ENCODE assay signal across 9 cellular contexts in the genomic region with DNA sequence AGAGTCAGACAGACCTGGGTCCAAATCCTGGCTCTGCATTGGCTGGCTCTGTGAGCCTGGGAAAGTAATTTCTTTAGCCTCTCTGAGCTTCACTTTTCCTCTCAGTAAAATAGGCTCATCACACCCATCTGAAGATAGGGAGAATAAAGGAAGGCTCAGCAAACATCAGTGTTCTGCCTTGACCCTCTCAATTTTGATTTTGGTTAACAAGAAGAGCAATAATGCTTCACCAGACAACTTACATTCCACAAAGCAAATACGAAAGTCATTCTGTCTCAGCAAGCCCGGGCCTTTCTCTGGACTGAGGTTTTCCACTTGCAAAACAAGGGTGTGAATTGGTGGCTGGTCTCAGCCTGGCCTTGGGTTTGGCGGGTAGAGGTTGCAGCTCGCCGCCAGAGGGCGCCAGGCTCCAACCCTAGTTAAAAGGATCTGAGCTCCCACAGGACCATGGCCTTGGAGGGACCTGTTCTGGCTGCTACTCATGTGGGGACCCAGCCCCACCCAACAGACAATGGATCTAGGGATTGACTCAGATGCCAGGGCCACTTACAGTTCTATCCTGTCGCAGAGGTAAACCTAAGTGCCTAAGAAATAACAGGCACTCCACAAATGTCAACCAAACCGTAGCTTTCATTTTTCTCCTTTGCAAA. TPM values are rescaled to one million over a fixed set of nuclear protein-coding genes. Genes with fewer than 3 reads are reported as not detected.
DNase-seq lines count a peak whose midpoint lies in the region; ATAC-seq and TF ChIP-seq lines count a peak whose summit lies in the region.
"Had no signal": no experiment of that assay in that cellular context is flagged by ENCODE, and none has a peak within 500 bp of the region (broad histone marks: within the 10 kb centered on the region; RNA-seq: fewer than 3 reads in every experiment).

No MANE protein-coding gene starts in this region.

- BruUV-seq in Panc1 (replicated peaks; lab: Mats Ljungman, UMichigan), result no TSS peak

- H3K36me3 ChIP-seq in Panc1 (ENCODE audit: control insufficient read depth, insufficient read depth, low read length), result no peaks in the 10 kb centered on the region
- H3K36me3 ChIP-seq in esophagus squamous epithelium, result no peaks in the 10 kb centered on the region

- POLR2A ChIA-PET in Panc1 (lab: Charles Lee), result no interaction called here

- H3K27ac ChIP-seq in Panc1 (ENCODE audit: low read length) (no peak overlapping the region), esophagus squamous epithelium (no peak overlapping the region)

- no peaks in the 10 kb centered on the region for H3K27me3 ChIP-seq in Panc1 (ENCODE audit: control insufficient read depth, insufficient read depth, low read length)
- peaks cover 0 to 38% (median under 1%) of the 10 kb centered on the region in 4 donors for H3K27me3 ChIP-seq in esophagus squamous epithelium

- peaks cover 0 to 6% of the 10 kb centered on the region in 2 donors for H3K27me3 Mint-ChIP-seq in natural killer cell (ENCODE audit: low read depth in 2 of 2)
- peaks cover 48% of the 10 kb centered on the region for H3K27me3 Mint-ChIP-seq in stimulated activated memory B cell treated with anti-CD40 and anti-IgM and Interleukin-4, amounts not matched to agents 10 μg/mL and 1 μg/mL and 100 μg/mL, for 72 hours

- ATAC-seq in Panc1, result peak; percentile 94
- peak; percentile 73 to 92 (median 89) for ATAC-seq in natural killer cell
- peak; percentile 84 for ATAC-seq in stimulated activated memory B cell treated with anti-CD40 and anti-IgM and Interleukin-4, amounts not matched to agents 10 μg/mL and 1 μg/mL and 100 μg/mL, for 72 hours
- ATAC-seq in GM18909 (IDR thresholded peaks at IDR 0.05; ENCODE audit: poor library complexity, unreplicated experiment), result no peak

- H3K9me3 Mint-ChIP-seq in natural killer cell, result no peaks in the 10 kb centered on the region
- no peaks in the 10 kb centered on the region for H3K9me3 Mint-ChIP-seq in stimulated activated memory B cell treated with anti-CD40 and anti-IgM and Interleukin-4, amounts not matched to agents 10 μg/mL and 1 μg/mL and 100 μg/mL, for 72 hours

- no peak overlapping the region for H3K4me3 Mint-ChIP-seq in natural killer cell
- H3K4me3 Mint-ChIP-seq in stimulated activated memory B cell treated with anti-CD40 and anti-IgM and Interleukin-4, amounts not matched to agents 10 μg/mL and 1 μg/mL and 100 μg/mL, for 72 hours, result no peak overlapping the region

- 15 to 27% methylated on average over 4 to 5 of the region's 8 CpGs for WGBS in esophagus squamous epithelium, 2 donors

- H3K36me3 Mint-ChIP-seq in natural killer cell, result no peaks in the 10 kb centered on the region
- no peaks in the 10 kb centered on the region for H3K36me3 Mint-ChIP-seq in stimulated activated memory B cell treated with anti-CD40 and anti-IgM and Interleukin-4, amounts not matched to agents 10 μg/mL and 1 μg/mL and 100 μg/mL, for 72 hours

- H3K9me3 ChIP-seq in Panc1 (ENCODE audit: control insufficient read depth, insufficient read depth, low read depth, low read length) (no peaks in the 10 kb centered on the region), esophagus squamous epithelium (no peaks in the 10 kb centered on the region)

- no peak overlapping the region for H3K27ac Mint-ChIP-seq in natural killer cell
- no peak overlapping the region for H3K27ac Mint-ChIP-seq in stimulated activated memory B cell treated with anti-CD40 and anti-IgM and Interleukin-4, amounts not matched to agents 10 μg/mL and 1 μg/mL and 100 μg/mL, for 72 hours

- in situ Hi-C loops in Panc1 (cut with HindIII; ENCODE audit: low pct_unique_long_range_greater_than_20kb, low sequenced_read_pairs), result no loop called here

- peaks cover 0 to 4% of the 10 kb centered on the region in 2 donors for H3K4me1 Mint-ChIP-seq in natural killer cell
- H3K4me1 Mint-ChIP-seq in stimulated activated memory B cell treated with anti-CD40 and anti-IgM and Interleukin-4, amounts not matched to agents 10 μg/mL and 1 μg/mL and 100 μg/mL, for 72 hours, result peaks cover 5% of the 10 kb centered on the region

- DNase-seq in EH (ENCODE audit: low read depth) (peak; percentile 75), Panc1 (ENCODE audit: low read depth, low spot score) (peak; percentile 50), esophagus squamous epithelium (lab: John Stamatoyannopoulos, UW) (peak; percentile 10), natural killer cell (peak; percentile 71)
- DNase-seq in Jurkat, Clone E6-1 (ENCODE audit: low read depth, low spot score), result peak; percentile 62
- peak; percentile 81 for DNase-seq in activated T-cell treated with anti-CD3 and anti-CD28 coated beads, Interleukin-2, amount 50 U/mL, for 1 hour

- TF ChIP-seq CTCF in Panc1 (IDR thresholded peaks at IDR 0.05) (peak; percentile 87), esophagus squamous epithelium (IDR thresholded peaks at IDR 0.05) (peak; percentile 78 to 93 (median 90)), natural killer cell (IDR thresholded peaks at IDR 0.05) (peak; percentile 96)

- intact Hi-C loops in Panc1 (cut with micrococcal nuclease; ENCODE audit: unreplicated experiment), result loop anchor here (2.0 kb wide), 1 partner anchor 51 kb away; no protein-coding TSS in a partner anchor
- intact Hi-C loops in esophagus squamous epithelium (cut with DNase I), result loop anchor here (10.0 kb wide), 1 partner anchor 51 kb away; no protein-coding TSS in a partner anchor
- intact Hi-C loops in natural killer cell (cut with micrococcal nuclease), result loop anchor here (1.0 to 5.0 kb wide), 3 partner anchors 51 to 223 kb away; no protein-coding TSS in a partner anchor

- no peaks in the 10 kb centered on the region for H3K4me1 ChIP-seq in Panc1 (ENCODE audit: control insufficient read depth, insufficient read depth, low read length)
- H3K4me1 ChIP-seq in esophagus squamous epithelium, result peaks cover 0 to 8% (median 0%) of the 10 kb centered on the region in 3 donors

- no peak overlapping the region for H3K4me3 ChIP-seq in Jurkat, Clone E6-1 (ENCODE audit: low read length)
- H3K4me3 ChIP-seq in Panc1 (ENCODE audit: low read depth in 2 of 2, low read length in 2 of 2) (no peak overlapping the region), esophagus squamous epithelium (no peak overlapping the region)

- CTCF ChIA-PET in Panc1 (lab: Charles Lee), result interaction anchor here (0.5 to 1.2 kb wide), 7 partner anchors 34 to 201 kb away, joined by 3 to 8 read pairs (median 6); no protein-coding TSS in a partner anchor

- TF ChIP-seq POLR2A in esophagus squamous epithelium (IDR thresholded peaks at IDR 0.05), result no peak

RNA-seq across cellular contexts. Expression of a gene that starts 1.6 kb away (rescaled TPM):
- polyA plus RNA-seq in Jurkat, Clone E6-1 (2012; ENCODE audit: insufficient read depth, insufficient read length), result not detected
- total RNA-seq in Panc1 (2021; ENCODE audit: unreplicated experiment) (not detected), esophagus squamous epithelium (not detected), natural killer cell (not detected)
- not detected for polyA plus RNA-seq in Panc1 (2012; ENCODE audit: insufficient read length)
- polyA plus RNA-seq: esophagus had no signal

RNA-seq across cellular contexts. Expression of a gene that starts 9.8 kb away (rescaled TPM):
- polyA plus RNA-seq in Jurkat, Clone E6-1 (2012; ENCODE audit: insufficient read depth, insufficient read length), result not detected
- not detected for total RNA-seq in Panc1 (2021; ENCODE audit: unreplicated experiment)
- polyA plus RNA-seq in Panc1 (2012; ENCODE audit: insufficient read length), result not detected
- not detected for total RNA-seq in esophagus squamous epithelium
- not detected for total RNA-seq in natural killer cell
- polyA plus RNA-seq: esophagus had no signal

RNA-seq across cellular contexts. Expression of a gene that starts 36.6 kb away (rescaled TPM):
- polyA plus RNA-seq in Jurkat, Clone E6-1 (2012; ENCODE audit: insufficient read depth, insufficient read length), result 13.0 TPM
- 3.5 TPM for total RNA-seq in Panc1 (2021; ENCODE audit: unreplicated experiment)
- polyA plus RNA-seq in Panc1 (2012; ENCODE audit: insufficient read length), result 4.4 TPM
- 1 to 10 TPM in 1 of 4 donors, under 1 TPM in 3; 0.18 to 3.6 (median 0.54) TPM for total RNA-seq in esophagus squamous epithelium
- 1 to 10 TPM in 1 of 3 donors, under 1 TPM in 2; 0.75 to 2.0 (median 0.85) TPM for total RNA-seq in natural killer cell

Comparison
In these comparisons a context has a peak if more than half of its experiments do, and no peak if none do; other contexts are left out.
1. DNase-seq: peak in every context shown above with its lines; median percentile 81 in activated T-cell treated with anti-CD3 and anti-CD28 coated beads, Interleukin-2, amount 50 U/mL, for 1 hour; 75 in EH; 71 in natural killer cell; 62 in Jurkat, Clone E6-1; 50 in Panc1; 10 in esophagus squamous epithelium.